In the genomic region with DNA sequence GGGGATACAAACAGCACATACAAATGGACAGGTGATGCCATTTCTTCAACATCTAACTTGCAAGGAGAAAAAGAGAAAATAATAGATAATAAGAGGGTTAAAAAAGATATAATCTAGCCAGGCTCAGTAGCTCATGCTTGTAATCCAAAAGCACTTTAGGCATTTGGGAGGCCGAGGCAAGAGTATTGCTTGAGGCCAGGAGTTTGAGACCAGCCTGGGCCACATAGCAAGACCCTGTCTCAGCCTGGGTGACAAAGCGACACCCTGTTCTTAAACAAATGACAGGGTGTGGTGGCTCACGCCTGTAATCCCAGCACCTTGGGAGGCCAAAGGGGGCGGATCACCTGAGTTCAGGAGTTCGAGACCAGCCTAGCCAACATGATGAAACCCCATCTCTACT, we compare ENCODE assay signal across 25 cellular contexts.
"Had no signal": no experiment of that assay in that cellular context is flagged by ENCODE, and none has a peak within 500 bp of the region (broad histone marks: within the 10 kb centered on the region; RNA-seq: fewer than 3 reads in every experiment).

No MANE protein-coding gene starts in this region.

- H3K27me3 Mint-ChIP-seq: naive thymus-derived CD4-positive, alpha-beta T cell; natural killer cell treated with Interleukin-12 subunit alpha and Interleukin-12 subunit beta and Interleukin-15 and Interleukin-18, amount 100 ng/mL, for 72 hours; progenitor cell of endocrine pancreas; stimulated activated naive B cell treated with anti-CD40 and anti-IgM and Interleukin-4, amounts not matched to agents 10 μg/mL and 1 μg/mL and 100 μg/mL, for 72 hours had no signal

- H3K4me3 Mint-ChIP-seq: immature natural killer cell; naive thymus-derived CD4-positive, alpha-beta T cell; natural killer cell treated with Interleukin-12 subunit alpha and Interleukin-12 subunit beta and Interleukin-15 and Interleukin-18, amount 100 ng/mL, for 72 hours; stimulated activated naive B cell treated with anti-CD40 and anti-IgM and Interleukin-4, amounts not matched to agents 10 μg/mL and 1 μg/mL and 100 μg/mL, for 72 hours had no signal

- H3K4me3 ChIP-seq: left lung, lower lobe of right lung, ovary, right atrium auricular region, right lobe of liver, smooth muscle cell, tibial nerve, upper lobe of left lung, vagina had no signal

- H3K27me3 ChIP-seq: left lung, ovary, right atrium auricular region, right lobe of liver, tibial nerve, upper lobe of left lung, vagina had no signal

- FAIRE-seq: islet of Langerhans, kidney had no signal

- H3K9me3 ChIP-seq: left lung, lower lobe of right lung, ovary, right atrium auricular region, right lobe of liver, upper lobe of left lung, vagina had no signal

- H3K27ac ChIP-seq: left lung, lower lobe of right lung, ovary, right atrium auricular region, right lobe of liver, tibial nerve, upper lobe of left lung, vagina had no signal

- H3K27ac Mint-ChIP-seq: immature natural killer cell; naive thymus-derived CD4-positive, alpha-beta T cell; natural killer cell treated with Interleukin-12 subunit alpha and Interleukin-12 subunit beta and Interleukin-15 and Interleukin-18, amount 100 ng/mL, for 72 hours; progenitor cell of endocrine pancreas; stimulated activated naive B cell treated with anti-CD40 and anti-IgM and Interleukin-4, amounts not matched to agents 10 μg/mL and 1 μg/mL and 100 μg/mL, for 72 hours had no signal

- H3K9me3 Mint-ChIP-seq: natural killer cell treated with Interleukin-12 subunit alpha and Interleukin-12 subunit beta and Interleukin-15 and Interleukin-18, amount 100 ng/mL, for 72 hours had no signal

- DNase-seq: hypothalamus; immature natural killer cell; kidney; left colon; left lung; lower lobe of right lung; mammary epithelial cell; mesenchymal stem cell; naive thymus-derived CD4-positive, alpha-beta T cell; ovary; right lobe of liver; stimulated activated CD4-positive, alpha-beta T cell treated with anti-CD3 and anti-CD28 coated beads, Interleukin-1b, Interleukin-23, amount 100 ng/mL, for 48 hours; stimulated activated CD4-positive, alpha-beta T cell treated with anti-CD3 and anti-CD28 coated beads, Interleukin-2, amount 100 ng/mL, for 48 hours; stimulated activated CD4-positive, alpha-beta T cell treated with anti-CD3 and anti-CD28 coated beads, Interleukin-4, amount 100 ng/mL, for 4 hours; stimulated activated naive B cell treated with anti-CD40 and anti-IgM and Interleukin-4, amounts not matched to agents 10 μg/mL and 1 μg/mL and 100 μg/mL, for 72 hours; stimulated activated naive CD8-positive, alpha-beta T cell treated with anti-CD3 and anti-CD28 coated beads, Interleukin-15, Interleukin-2, amounts not matched to agents 100 U/mL and 50 U/mL, for 24 hours; substantia nigra; upper lobe of left lung had no signal

- ATAC-seq: left colon; left lung; lower lobe of right lung; naive thymus-derived CD4-positive, alpha-beta T cell; natural killer cell treated with Interleukin-12 subunit alpha and Interleukin-12 subunit beta and Interleukin-15 and Interleukin-18, amount 100 ng/mL, for 72 hours; right lobe of liver; stimulated activated naive B cell treated with anti-CD40 and anti-IgM and Interleukin-4, amounts not matched to agents 10 μg/mL and 1 μg/mL and 100 μg/mL, for 72 hours; stimulated activated naive CD8-positive, alpha-beta T cell treated with anti-CD3 and anti-CD28 coated beads, Interleukin-15, Interleukin-2, amounts not matched to agents 100 U/mL and 50 U/mL, for 24 hours had no signal

- H3K36me3 ChIP-seq: left lung, lower lobe of right lung, ovary, right atrium auricular region, right lobe of liver, tibial nerve, upper lobe of left lung, vagina had no signal

- H3K4me2 ChIP-seq: smooth muscle cell had no signal
